In the genomic region with DNA sequence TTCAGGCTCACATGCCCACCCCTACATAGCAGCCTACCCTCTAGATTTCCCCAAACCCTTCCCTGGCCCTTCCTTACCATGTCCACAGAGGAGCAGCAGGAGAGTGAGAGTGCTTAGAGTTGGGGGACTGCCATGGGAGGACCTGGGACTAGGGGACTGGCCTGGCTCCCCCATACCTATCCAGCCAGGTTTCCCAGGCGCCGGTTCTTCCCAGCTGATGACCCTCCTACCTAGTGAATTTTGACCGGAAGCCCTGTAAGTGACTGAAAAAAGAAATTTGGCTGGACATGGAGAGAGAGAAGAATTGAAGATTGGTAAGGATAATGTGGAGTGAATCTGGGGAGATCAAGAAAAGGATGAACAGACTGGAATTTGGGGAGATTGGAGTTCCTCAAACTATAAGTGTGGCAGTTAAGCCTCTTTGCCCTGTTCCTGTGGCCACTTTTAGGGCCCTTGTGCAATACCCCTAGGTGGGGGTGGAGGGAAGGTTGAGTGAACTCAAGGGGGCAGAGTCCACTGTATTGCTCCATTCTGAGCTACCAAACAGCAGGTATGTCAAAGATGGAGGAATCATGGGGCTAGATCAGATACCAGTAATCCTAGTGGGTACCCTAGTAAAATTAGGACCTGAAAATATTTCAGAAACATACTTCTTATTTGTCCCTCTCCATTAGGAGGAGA, we compare ENCODE assay signal across 20 cellular contexts. TPM values are rescaled to one million over a fixed set of nuclear protein-coding genes. Genes with fewer than 3 reads are reported as not detected.
DNase-seq lines count a peak whose midpoint lies in the region; ATAC-seq and TF ChIP-seq lines count a peak whose summit lies in the region.
"Had no signal": no experiment of that assay in that cellular context is flagged by ENCODE, and none has a peak within 500 bp of the region (broad histone marks: within the 10 kb centered on the region; RNA-seq: fewer than 3 reads in every experiment).

No MANE protein-coding gene starts in this region.

- no CpG with 5 or more reads among the region's 3 CpGs for WGBS in H9 (ENCODE audit: extremely low coverage, insufficient read length, low lambda C conversion rate)
- 80 to 90% methylated on average over 3 of the region's 3 CpGs for WGBS in tibial nerve, 2 donors

- H2AK5ac ChIP-seq in H9 (ENCODE audit: insufficient read length, low read length), result no peak overlapping the region

- no peak overlapping the region for H3K4me3 ChIP-seq in NB4 (ENCODE audit: low read depth, low read length)
- H3K4me3 ChIP-seq in right atrium auricular region, result peak overlapping the region; percentile 36 to 46
- H3K4me3 ChIP-seq in neural progenitor cell, result no peak overlapping the region
- H3K4me3 ChIP-seq in tibial nerve, result no peak overlapping the region
- H3K4me3 ChIP-seq: body of pancreas had no signal

- H3K18ac ChIP-seq in H9 (ENCODE audit: insufficient read length, low read depth, low read length), result no peak overlapping the region

- H2BK5ac ChIP-seq in H9 (ENCODE audit: insufficient read length, low read length), result no peak overlapping the region

- no peak for ATAC-seq in GM21390 (IDR thresholded peaks at IDR 0.05; ENCODE audit: unreplicated experiment)
- ATAC-seq in GM18858 (IDR thresholded peaks at IDR 0.05; ENCODE audit: unreplicated experiment), result no peak
- no peak for ATAC-seq in SK-N-SH treated with all-trans-retinoic acid at 6 μM for 48 hours

- DNase-seq in H9 (no peak), NB4 (ENCODE audit: low read depth) (peak; percentile 54), right atrium auricular region (ENCODE audit: low spot score) (no peak), neural progenitor cell (ENCODE audit: low spot score) (no peak), tibial nerve (ENCODE audit: low spot score in 2 of 2) (no peak)
- DNase-seq: activated CD4-positive, CD25-positive, alpha-beta regulatory T cell; activated naive CD4-positive, alpha-beta T cell treated with Interleukin-2 at 50 U/mL for 16 hours; body of pancreas; DND-41; left cardiac atrium; naive thymus-derived CD8-positive, alpha-beta T cell; NCI-H1930; NCI-H510A; Peyer's patch; stimulated activated CD4-positive, alpha-beta T cell treated with anti-CD3 and anti-CD28 coated beads, Interleukin-2, amount 100 ng/mL, for 24 hours; trophoblast cell had no signal

- H3K9ac ChIP-seq in H9 (ENCODE audit: extremely low read depth, insufficient read length, low read length) (no peak overlapping the region), neural progenitor cell (no peak overlapping the region)

- no peaks in the 10 kb centered on the region for H3K79me1 ChIP-seq in H9 (ENCODE audit: insufficient read depth, low read depth, low read length, poor library complexity, severe bottlenecking)

- no peak overlapping the region for H4K8ac ChIP-seq in H9 (replicated peaks; ENCODE audit: insufficient read length, low read depth, low read length)

- no peaks in the 10 kb centered on the region for H3F3A ChIP-seq in neural progenitor cell (ENCODE audit: low read depth)

- no peak overlapping the region for H3T11ph ChIP-seq in H9 (ENCODE audit: low read length)

- H4K91ac ChIP-seq in H9 (ENCODE audit: insufficient read length, low read depth, low read length), result no peak overlapping the region

- H3K79me2 ChIP-seq in H9 (ENCODE audit: insufficient read depth, low read length) (no peaks in the 10 kb centered on the region), neural progenitor cell (ENCODE audit: low read depth) (no peaks in the 10 kb centered on the region)

- no peak overlapping the region for H2BK15ac ChIP-seq in H9 (ENCODE audit: low read depth, low read length)

- no peak overlapping the region for H2BK120ac ChIP-seq in H9 (ENCODE audit: low read depth, low read length, poor library complexity, severe bottlenecking)

- H4K5ac ChIP-seq in H9 (ENCODE audit: insufficient read length, low read depth, low read length), result no peak overlapping the region

- TF ChIP-seq CTCF in H9 (conservative IDR thresholded peaks at IDR 0.05) (0 out of 3 replicates have a peak, but pooled peaks have one; percentile 16), NB4 (IDR thresholded peaks at IDR 0.05; ENCODE audit: low read depth, low read length) (no peak), right atrium auricular region (IDR thresholded peaks at IDR 0.05) (peak in 1 of 2 donors; percentile 20), neural progenitor cell (IDR thresholded peaks at IDR 0.05) (no peak), tibial nerve (IDR thresholded peaks at IDR 0.05) (no peak)

- H3K36me3 ChIP-seq in right atrium auricular region, result no peaks in the 10 kb centered on the region
- no peaks in the 10 kb centered on the region for H3K36me3 ChIP-seq in neural progenitor cell
- H3K36me3 ChIP-seq in tibial nerve, result no peaks in the 10 kb centered on the region
- H3K36me3 ChIP-seq: Peyer's patch had no signal

- H3K4me2 ChIP-seq in H9 (ENCODE audit: insufficient read depth, insufficient read length, low read length) (peak overlapping the region; percentile 55), neural progenitor cell (peak overlapping the region; percentile 76)

- H3K27ac Mint-ChIP-seq in H9, result no peak overlapping the region
- no peak overlapping the region for H3K27ac Mint-ChIP-seq in neural progenitor cell
- H3K27ac Mint-ChIP-seq: naive thymus-derived CD8-positive, alpha-beta T cell had no signal

- H4K20me1 ChIP-seq in H9 (ENCODE audit: control insufficient read depth, insufficient read depth, insufficient read length) (no peaks in the 10 kb centered on the region), neural progenitor cell (ENCODE audit: low read depth) (no peaks in the 10 kb centered on the region)

- H2AFZ ChIP-seq in H9 (ENCODE audit: low read length) (no peak overlapping the region), neural progenitor cell (replicated peaks) (peak overlapping the region; percentile 93)

- H3K36me3 Mint-ChIP-seq in H9 (ENCODE audit: insufficient read depth in 1 of 3, low read depth in 3 of 3) (no peaks in the 10 kb centered on the region), neural progenitor cell (no peaks in the 10 kb centered on the region)
- H3K36me3 Mint-ChIP-seq: naive thymus-derived CD8-positive, alpha-beta T cell had no signal

- H3K4me1 Mint-ChIP-seq in H9 (peaks cover 15 to 22% of the 10 kb centered on the region in 2 experiments), neural progenitor cell (no peaks in the 10 kb centered on the region)

- no peak overlapping the region for H3K4ac ChIP-seq in H9 (ENCODE audit: low read depth, low read length)

- peaks cover 10% of the 10 kb centered on the region; the same call in 1 of the 2 replicates for H3K27me3 ChIP-seq in H9 (ENCODE audit: insufficient read depth, low read length)
- H3K27me3 ChIP-seq in right atrium auricular region, result no peaks in the 10 kb centered on the region
- H3K27me3 ChIP-seq in neural progenitor cell, result peaks cover 66% of the 10 kb centered on the region
- H3K27me3 ChIP-seq in tibial nerve, result peaks cover 0 to 38% of the 10 kb centered on the region in 2 donors
- H3K27me3 ChIP-seq: body of pancreas had no signal

- no peak overlapping the region for H2BK20ac ChIP-seq in H9 (ENCODE audit: low read depth, low read length, poor library complexity, severe bottlenecking)

- H3K27ac ChIP-seq in H9 (ENCODE audit: insufficient read length, low read depth, low read length), result no peak overlapping the region
- H3K27ac ChIP-seq in right atrium auricular region, result peak overlapping the region; percentile 72 to 90
- H3K27ac ChIP-seq in neural progenitor cell, result no peak overlapping the region
- no peak overlapping the region for H3K27ac ChIP-seq in tibial nerve
- H3K27ac ChIP-seq: body of pancreas, Peyer's patch had no signal

- H3K4me1 ChIP-seq in H9 (ENCODE audit: insufficient read depth, low read length), result peaks cover 9% of the 10 kb centered on the region; the same call in 1 of the 2 replicates
- H3K4me1 ChIP-seq in right atrium auricular region, result peaks cover 0 to 11% of the 10 kb centered on the region in 2 donors
- peaks cover 7% of the 10 kb centered on the region for H3K4me1 ChIP-seq in neural progenitor cell
- peaks cover 0 to 12% (median 3%) of the 10 kb centered on the region in 4 donors for H3K4me1 ChIP-seq in tibial nerve

- no peak for TF ChIP-seq EP300 in tibial nerve (IDR thresholded peaks at IDR 0.05)

- H3K56ac ChIP-seq in H9 (ENCODE audit: insufficient read length, low read depth, low read length), result no peak overlapping the region

- H3K9me3 Mint-ChIP-seq in H9, result no peaks in the 10 kb centered on the region
- no peaks in the 10 kb centered on the region for H3K9me3 Mint-ChIP-seq in neural progenitor cell

- TF ChIP-seq POLR2A in NB4 (IDR thresholded peaks at IDR 0.05; ENCODE audit: extremely low read depth, insufficient read length) (no peak), tibial nerve (IDR thresholded peaks at IDR 0.05) (no peak)

- H3K27me3 Mint-ChIP-seq in H9 (ENCODE audit: low read depth) (peaks cover 52% of the 10 kb centered on the region), neural progenitor cell (ENCODE audit: insufficient read depth, low read depth) (peaks cover 24% of the 10 kb centered on the region)

- no peak overlapping the region for H3K23ac ChIP-seq in H9 (ENCODE audit: insufficient read length, low read depth, low read length)

- H3K4me3 Mint-ChIP-seq in H9 (peak overlapping the region; percentile 54 to 55; a peak in 3 of 5 replicates), neural progenitor cell (peak overlapping the region; percentile 42)

- no peaks in the 10 kb centered on the region for H3K9me3 ChIP-seq in H9 (ENCODE audit: control insufficient read depth, low read depth, low read length)
- H3K9me3 ChIP-seq in right atrium auricular region, result no peaks in the 10 kb centered on the region
- no peaks in the 10 kb centered on the region for H3K9me3 ChIP-seq in neural progenitor cell (ENCODE audit: low read depth)
- no peaks in the 10 kb centered on the region for H3K9me3 ChIP-seq in tibial nerve
- H3K9me3 ChIP-seq: body of pancreas, Peyer's patch had no signal

- peaks cover 6% of the 10 kb centered on the region for H3K23me2 ChIP-seq in H9 (ENCODE audit: insufficient read length, low read depth, low read length, poor library complexity, severe bottlenecking)

- H2BK12ac ChIP-seq in H9 (ENCODE audit: insufficient read length, low read depth, low read length), result no peak overlapping the region

- H3K14ac ChIP-seq in H9 (ENCODE audit: insufficient read depth, low read length), result no peak overlapping the region

RNA-seq across cellular contexts. Expression of gene HJV, which starts 1.3 kb away (rescaled TPM):
- total RNA-seq in H9 (2021) (not detected in 2 replicates), right atrium auricular region (100 to 1,000 TPM in 1 of 2 donors, 10 to 100 TPM in 1; 73.3 to 153 TPM), neural progenitor cell (ENCODE audit: low replicate concordance) (not detected in 2 replicates), tibial nerve (not detected)
- total RNA-seq: body of pancreas; fibroblast of lung; naive thymus-derived CD8-positive, alpha-beta T cell; Peyer's patch had no signal

RNA-seq across cellular contexts. Expression of gene TXNIP, which starts 23.8 kb away (rescaled TPM):
- total RNA-seq in H9 (2021), result 20.8 and 23.2 TPM in 2 replicates
- total RNA-seq in right atrium auricular region, result 1,000 to 10,000 TPM in 1 of 2 donors, 100 to 1,000 TPM in 1; 898 to 1,186 TPM
- 177 and 213 TPM in 2 replicates for total RNA-seq in neural progenitor cell (ENCODE audit: low replicate concordance)
- 1,000 to 10,000 TPM; 1,863 to 2,525 (median 2,185) TPM for total RNA-seq in tibial nerve

RNA-seq across cellular contexts. Expression of gene POLR3GL, which starts 55.7 kb away (rescaled TPM):
- total RNA-seq in H9 (2021), result 6.0 and 7.9 TPM in 2 replicates
- total RNA-seq in right atrium auricular region, result 10 to 100 TPM; 36.4 to 45.2 TPM
- 11.1 and 12.0 TPM in 2 replicates for total RNA-seq in neural progenitor cell (ENCODE audit: low replicate concordance)
- 10 to 100 TPM; 20.1 to 33.1 (median 28.9) TPM for total RNA-seq in tibial nerve

RNA-seq across cellular contexts. Expression of gene ANKRD34A, which starts 55.8 kb away (rescaled TPM):
- total RNA-seq in H9 (2021) (0.20 and 0.39 TPM in 2 replicates), right atrium auricular region (1 to 10 TPM; 1.5 to 3.4 TPM), neural progenitor cell (ENCODE audit: low replicate concordance) (0.06 and 0.28 TPM in 2 replicates), tibial nerve (1 to 10 TPM in 2 of 4 donors, under 1 TPM in 2; 0.39 to 2.4 (median 1.3) TPM)

Comparison
In these comparisons a context has a peak if more than half of its experiments do, and no peak if none do; other contexts are left out.
1. H3K27ac ChIP-seq: peak in right atrium auricular region (2 of 2); none in H9 (single experiment), neural progenitor cell (single experiment) and tibial nerve (0 of 4).
2. H3K4me3 ChIP-seq: peak in right atrium auricular region (2 of 2); none in NB4 (single experiment), neural progenitor cell (single experiment) and tibial nerve (0 of 4).
3. RNA of gene HJV, which starts 1.3 kb away (total RNA-seq): 73.3 to 153 TPM in right atrium auricular region; not detected in H9, not detected in neural progenitor cell and not detected in tibial nerve; every median in the first group is over 10 times any median in the second.